1 cellular context compared by ENCODE assay signal in genomic region chr6:43274916-43275597, GRCh38.
A peak's percentile ranks its signal among the peaks of the same experiment; 100 is the strongest.
TF ChIP-seq lines count a peak whose summit lies in the region.

No MANE protein-coding gene starts in this region.

TF ChIP-seq in HepG2, 621 proteins besides CTCF, POLR2A, EP300 and RAD21 (continued from another document and continues in another):
- no peak for TF ChIP-seq AHDC1 (CRISPR knock-in tag; IDR thresholded peaks at IDR 0.05; ENCODE audit: borderline replicate concordance)
- TF ChIP-seq HNRNPLL (IDR thresholded peaks at IDR 0.05; ENCODE audit: low read depth, low read length, poor library complexity, severe bottlenecking), result peak; percentile 87
- peak; percentile 47; the same call in 1 of the 2 replicates for TF ChIP-seq PRMT3 (CRISPR knock-in tag; IDR thresholded peaks at IDR 0.05; ENCODE audit: borderline replicate concordance, low read depth)
- no peak for TF ChIP-seq ZNF234 (CRISPR knock-in tag; conservative IDR thresholded peaks at IDR 0.05)
- TF ChIP-seq NR3C1 (CRISPR knock-in tag; IDR thresholded peaks at IDR 0.05), result no peak
- TF ChIP-seq ZNF577 (CRISPR knock-in tag; IDR thresholded peaks at IDR 0.05; ENCODE audit: borderline replicate concordance, low read depth), result no peak
- no peak for TF ChIP-seq PCBP2 (optimal IDR thresholded peaks at IDR 0.05; ENCODE audit: low read depth, low read length, poor library complexity, severe bottlenecking)
- TF ChIP-seq YEATS4 (CRISPR knock-in tag; IDR thresholded peaks at IDR 0.05; ENCODE audit: borderline replicate concordance), result peak; percentile 93
- no peak for TF ChIP-seq ZNF3 (CRISPR knock-in tag; IDR thresholded peaks at IDR 0.05)
- no peak; the same call in 1 of the 2 replicates for TF ChIP-seq ARID3A (IDR thresholded peaks at IDR 0.05; ENCODE audit: low read depth, low read length)
- TF ChIP-seq, protein P1, sequence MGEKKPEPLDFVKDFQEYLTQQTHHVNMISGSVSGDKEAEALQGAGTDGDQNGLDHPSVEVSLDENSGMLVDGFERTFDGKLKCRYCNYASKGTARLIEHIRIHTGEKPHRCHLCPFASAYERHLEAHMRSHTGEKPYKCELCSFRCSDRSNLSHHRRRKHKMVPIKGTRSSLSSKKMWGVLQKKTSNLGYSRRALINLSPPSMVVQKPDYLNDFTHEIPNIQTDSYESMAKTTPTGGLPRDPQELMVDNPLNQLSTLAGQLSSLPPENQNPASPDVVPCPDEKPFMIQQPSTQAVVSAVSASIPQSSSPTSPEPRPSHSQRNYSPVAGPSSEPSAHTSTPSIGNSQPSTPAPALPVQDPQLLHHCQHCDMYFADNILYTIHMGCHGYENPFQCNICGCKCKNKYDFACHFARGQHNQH (CRISPR knock-in tag; IDR thresholded peaks at IDR 0.05), result peak; percentile 44; the same call in 1 of the 2 replicates
- no peak for TF ChIP-seq FOXP1 (IDR thresholded peaks at IDR 0.05)
- no peak for TF ChIP-seq FOXP1 (CRISPR knock-in tag; IDR thresholded peaks at IDR 0.05)
- TF ChIP-seq, protein P2, sequence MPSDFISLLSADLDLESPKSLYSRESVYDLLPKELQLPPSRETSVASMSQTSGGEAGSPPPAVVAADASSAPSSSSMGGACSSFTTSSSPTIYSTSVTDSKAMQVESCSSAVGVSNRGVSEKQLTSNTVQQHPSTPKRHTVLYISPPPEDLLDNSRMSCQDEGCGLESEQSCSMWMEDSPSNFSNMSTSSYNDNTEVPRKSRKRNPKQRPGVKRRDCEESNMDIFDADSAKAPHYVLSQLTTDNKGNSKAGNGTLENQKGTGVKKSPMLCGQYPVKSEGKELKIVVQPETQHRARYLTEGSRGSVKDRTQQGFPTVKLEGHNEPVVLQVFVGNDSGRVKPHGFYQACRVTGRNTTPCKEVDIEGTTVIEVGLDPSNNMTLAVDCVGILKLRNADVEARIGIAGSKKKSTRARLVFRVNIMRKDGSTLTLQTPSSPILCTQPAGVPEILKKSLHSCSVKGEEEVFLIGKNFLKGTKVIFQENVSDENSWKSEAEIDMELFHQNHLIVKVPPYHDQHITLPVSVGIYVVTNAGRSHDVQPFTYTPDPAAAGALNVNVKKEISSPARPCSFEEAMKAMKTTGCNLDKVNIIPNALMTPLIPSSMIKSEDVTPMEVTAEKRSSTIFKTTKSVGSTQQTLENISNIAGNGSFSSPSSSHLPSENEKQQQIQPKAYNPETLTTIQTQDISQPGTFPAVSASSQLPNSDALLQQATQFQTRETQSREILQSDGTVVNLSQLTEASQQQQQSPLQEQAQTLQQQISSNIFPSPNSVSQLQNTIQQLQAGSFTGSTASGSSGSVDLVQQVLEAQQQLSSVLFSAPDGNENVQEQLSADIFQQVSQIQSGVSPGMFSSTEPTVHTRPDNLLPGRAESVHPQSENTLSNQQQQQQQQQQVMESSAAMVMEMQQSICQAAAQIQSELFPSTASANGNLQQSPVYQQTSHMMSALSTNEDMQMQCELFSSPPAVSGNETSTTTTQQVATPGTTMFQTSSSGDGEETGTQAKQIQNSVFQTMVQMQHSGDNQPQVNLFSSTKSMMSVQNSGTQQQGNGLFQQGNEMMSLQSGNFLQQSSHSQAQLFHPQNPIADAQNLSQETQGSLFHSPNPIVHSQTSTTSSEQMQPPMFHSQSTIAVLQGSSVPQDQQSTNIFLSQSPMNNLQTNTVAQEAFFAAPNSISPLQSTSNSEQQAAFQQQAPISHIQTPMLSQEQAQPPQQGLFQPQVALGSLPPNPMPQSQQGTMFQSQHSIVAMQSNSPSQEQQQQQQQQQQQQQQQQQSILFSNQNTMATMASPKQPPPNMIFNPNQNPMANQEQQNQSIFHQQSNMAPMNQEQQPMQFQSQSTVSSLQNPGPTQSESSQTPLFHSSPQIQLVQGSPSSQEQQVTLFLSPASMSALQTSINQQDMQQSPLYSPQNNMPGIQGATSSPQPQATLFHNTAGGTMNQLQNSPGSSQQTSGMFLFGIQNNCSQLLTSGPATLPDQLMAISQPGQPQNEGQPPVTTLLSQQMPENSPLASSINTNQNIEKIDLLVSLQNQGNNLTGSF (CRISPR knock-in tag; IDR thresholded peaks at IDR 0.05), result peak; percentile 81; the same call in 1 of the 2 replicates
- peak; percentile 86 for TF ChIP-seq ZNF331 (CRISPR knock-in tag; IDR thresholded peaks at IDR 0.05)
- peak; percentile 93 for TF ChIP-seq ZNF761 (CRISPR knock-in tag; conservative IDR thresholded peaks at IDR 0.05)
- TF ChIP-seq, protein P3, sequence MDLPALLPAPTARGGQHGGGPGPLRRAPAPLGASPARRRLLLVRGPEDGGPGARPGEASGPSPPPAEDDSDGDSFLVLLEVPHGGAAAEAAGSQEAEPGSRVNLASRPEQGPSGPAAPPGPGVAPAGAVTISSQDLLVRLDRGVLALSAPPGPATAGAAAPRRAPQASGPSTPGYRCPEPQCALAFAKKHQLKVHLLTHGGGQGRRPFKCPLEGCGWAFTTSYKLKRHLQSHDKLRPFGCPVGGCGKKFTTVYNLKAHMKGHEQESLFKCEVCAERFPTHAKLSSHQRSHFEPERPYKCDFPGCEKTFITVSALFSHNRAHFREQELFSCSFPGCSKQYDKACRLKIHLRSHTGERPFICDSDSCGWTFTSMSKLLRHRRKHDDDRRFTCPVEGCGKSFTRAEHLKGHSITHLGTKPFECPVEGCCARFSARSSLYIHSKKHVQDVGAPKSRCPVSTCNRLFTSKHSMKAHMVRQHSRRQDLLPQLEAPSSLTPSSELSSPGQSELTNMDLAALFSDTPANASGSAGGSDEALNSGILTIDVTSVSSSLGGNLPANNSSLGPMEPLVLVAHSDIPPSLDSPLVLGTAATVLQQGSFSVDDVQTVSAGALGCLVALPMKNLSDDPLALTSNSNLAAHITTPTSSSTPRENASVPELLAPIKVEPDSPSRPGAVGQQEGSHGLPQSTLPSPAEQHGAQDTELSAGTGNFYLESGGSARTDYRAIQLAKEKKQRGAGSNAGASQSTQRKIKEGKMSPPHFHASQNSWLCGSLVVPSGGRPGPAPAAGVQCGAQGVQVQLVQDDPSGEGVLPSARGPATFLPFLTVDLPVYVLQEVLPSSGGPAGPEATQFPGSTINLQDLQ (CRISPR knock-in tag; IDR thresholded peaks at IDR 0.05), result peak; percentile 71; the same call in 1 of the 2 replicates
- peak; percentile 30 for TF ChIP-seq HNRNPH1 (optimal IDR thresholded peaks at IDR 0.05; ENCODE audit: low read depth, low read length)
- TF ChIP-seq, protein P4, sequence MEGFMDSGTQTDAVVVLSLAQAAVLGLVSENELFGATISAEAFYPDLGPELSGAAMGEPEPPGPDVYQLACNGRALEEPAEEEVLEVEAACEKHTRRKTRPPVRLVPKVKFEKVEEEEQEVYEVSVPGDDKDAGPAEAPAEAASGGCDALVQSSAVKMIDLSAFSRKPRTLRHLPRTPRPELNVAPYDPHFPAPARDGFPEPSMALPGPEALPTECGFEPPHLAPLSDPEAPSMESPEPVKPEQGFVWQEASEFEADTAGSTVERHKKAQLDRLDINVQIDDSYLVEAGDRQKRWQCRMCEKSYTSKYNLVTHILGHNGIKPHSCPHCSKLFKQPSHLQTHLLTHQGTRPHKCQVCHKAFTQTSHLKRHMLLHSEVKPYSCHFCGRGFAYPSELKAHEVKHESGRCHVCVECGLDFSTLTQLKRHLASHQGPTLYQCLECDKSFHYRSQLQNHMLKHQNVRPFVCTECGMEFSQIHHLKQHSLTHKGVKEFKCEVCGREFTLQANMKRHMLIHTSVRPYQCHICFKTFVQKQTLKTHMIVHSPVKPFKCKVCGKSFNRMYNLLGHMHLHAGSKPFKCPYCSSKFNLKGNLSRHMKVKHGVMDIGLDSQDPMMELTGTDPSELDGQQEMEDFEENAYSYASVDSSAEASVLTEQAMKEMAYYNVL (CRISPR knock-in tag; IDR thresholded peaks at IDR 0.05; ENCODE audit: borderline replicate concordance), result 0 out of 2 replicates have a peak, but pooled peaks have one; percentile 62
- no peak for TF ChIP-seq HHEX (CRISPR knock-in tag; IDR thresholded peaks at IDR 0.05)
- no peak for TF ChIP-seq HDAC6 (IDR thresholded peaks at IDR 0.05; ENCODE audit: low read depth, low read length)
- TF ChIP-seq, protein P5, sequence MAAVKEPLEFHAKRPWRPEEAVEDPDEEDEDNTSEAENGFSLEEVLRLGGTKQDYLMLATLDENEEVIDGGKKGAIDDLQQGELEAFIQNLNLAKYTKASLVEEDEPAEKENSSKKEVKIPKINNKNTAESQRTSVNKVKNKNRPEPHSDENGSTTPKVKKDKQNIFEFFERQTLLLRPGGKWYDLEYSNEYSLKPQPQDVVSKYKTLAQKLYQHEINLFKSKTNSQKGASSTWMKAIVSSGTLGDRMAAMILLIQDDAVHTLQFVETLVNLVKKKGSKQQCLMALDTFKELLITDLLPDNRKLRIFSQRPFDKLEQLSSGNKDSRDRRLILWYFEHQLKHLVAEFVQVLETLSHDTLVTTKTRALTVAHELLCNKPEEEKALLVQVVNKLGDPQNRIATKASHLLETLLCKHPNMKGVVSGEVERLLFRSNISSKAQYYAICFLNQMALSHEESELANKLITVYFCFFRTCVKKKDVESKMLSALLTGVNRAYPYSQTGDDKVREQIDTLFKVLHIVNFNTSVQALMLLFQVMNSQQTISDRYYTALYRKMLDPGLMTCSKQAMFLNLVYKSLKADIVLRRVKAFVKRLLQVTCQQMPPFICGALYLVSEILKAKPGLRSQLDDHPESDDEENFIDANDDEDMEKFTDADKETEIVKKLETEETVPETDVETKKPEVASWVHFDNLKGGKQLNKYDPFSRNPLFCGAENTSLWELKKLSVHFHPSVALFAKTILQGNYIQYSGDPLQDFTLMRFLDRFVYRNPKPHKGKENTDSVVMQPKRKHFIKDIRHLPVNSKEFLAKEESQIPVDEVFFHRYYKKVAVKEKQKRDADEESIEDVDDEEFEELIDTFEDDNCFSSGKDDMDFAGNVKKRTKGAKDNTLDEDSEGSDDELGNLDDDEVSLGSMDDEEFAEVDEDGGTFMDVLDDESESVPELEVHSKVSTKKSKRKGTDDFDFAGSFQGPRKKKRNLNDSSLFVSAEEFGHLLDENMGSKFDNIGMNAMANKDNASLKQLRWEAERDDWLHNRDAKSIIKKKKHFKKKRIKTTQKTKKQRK (IDR thresholded peaks at IDR 0.05; ENCODE audit: low read length), result no peak
- TF ChIP-seq, protein P6, sequence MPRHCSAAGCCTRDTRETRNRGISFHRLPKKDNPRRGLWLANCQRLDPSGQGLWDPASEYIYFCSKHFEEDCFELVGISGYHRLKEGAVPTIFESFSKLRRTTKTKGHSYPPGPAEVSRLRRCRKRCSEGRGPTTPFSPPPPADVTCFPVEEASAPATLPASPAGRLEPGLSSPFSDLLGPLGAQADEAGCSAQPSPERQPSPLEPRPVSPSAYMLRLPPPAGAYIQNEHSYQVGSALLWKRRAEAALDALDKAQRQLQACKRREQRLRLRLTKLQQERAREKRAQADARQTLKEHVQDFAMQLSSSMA (CRISPR knock-in tag; IDR thresholded peaks at IDR 0.05), result no peak
- TF ChIP-seq, protein P7, sequence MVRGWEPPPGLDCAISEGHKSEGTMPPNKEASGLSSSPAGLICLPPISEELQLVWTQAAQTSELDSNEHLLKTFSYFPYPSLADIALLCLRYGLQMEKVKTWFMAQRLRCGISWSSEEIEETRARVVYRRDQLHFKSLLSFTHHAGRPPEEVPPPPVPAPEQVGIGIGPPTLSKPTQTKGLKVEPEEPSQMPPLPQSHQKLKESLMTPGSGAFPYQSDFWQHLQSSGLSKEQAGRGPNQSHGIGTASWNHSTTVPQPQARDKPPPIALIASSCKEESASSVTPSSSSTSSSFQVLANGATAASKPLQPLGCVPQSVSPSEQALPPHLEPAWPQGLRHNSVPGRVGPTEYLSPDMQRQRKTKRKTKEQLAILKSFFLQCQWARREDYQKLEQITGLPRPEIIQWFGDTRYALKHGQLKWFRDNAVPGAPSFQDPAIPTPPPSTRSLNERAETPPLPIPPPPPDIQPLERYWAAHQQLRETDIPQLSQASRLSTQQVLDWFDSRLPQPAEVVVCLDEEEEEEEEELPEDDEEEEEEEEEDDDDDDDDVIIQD (CRISPR knock-in tag; IDR thresholded peaks at IDR 0.05; ENCODE audit: low read depth), result no peak
- TF ChIP-seq, protein P8, sequence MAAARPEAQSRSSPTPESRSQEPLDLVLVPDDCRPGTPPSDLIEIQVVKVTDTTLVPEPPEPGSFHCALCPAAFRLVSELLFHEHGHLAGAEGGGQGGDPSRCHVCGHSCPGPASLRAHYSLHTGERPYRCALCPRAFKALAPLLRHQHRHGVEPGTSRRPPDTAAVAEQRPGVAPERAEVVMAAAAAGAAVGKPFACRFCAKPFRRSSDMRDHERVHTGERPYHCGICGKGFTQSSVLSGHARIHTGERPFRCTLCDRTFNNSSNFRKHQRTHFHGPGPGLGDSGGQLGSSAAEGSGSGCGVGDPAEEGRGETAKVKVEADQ (CRISPR knock-in tag; IDR thresholded peaks at IDR 0.05; ENCODE audit: borderline replicate concordance), result peak; percentile 50; the same call in 1 of the 2 replicates
